Comparison of ENCODE assay signal across 23 cellular contexts in the genomic region with DNA sequence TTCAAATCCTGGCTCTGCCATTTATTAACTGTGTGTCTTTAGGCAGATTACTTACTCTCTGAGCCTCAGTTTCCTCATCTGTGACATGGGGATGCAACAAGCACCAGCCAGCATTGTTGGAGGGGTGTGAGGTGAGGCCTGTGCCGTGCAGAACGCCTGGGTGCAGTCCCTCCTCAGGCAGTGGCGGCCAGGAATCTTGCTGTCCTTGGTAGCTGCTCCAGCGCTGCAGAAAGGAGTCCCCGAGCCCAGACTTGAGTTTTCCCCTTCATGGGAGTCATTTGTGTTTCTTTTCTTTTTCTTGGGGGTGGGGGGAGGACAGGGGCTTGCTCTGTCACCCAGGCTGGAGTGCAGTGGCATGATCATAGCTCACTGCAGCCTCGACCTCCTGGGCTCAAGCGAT. TPM values are rescaled to one million over a fixed set of nuclear protein-coding genes. Genes with fewer than 3 reads are reported as not detected.
"Had no signal": no experiment of that assay in that cellular context is flagged by ENCODE, and none has a peak within 500 bp of the region (broad histone marks: within the 10 kb centered on the region; RNA-seq: fewer than 3 reads in every experiment).

No MANE protein-coding gene starts in this region.

- H2AFZ ChIP-seq: hepatocyte, parathyroid adenoma had no signal

- H3K27me3 Mint-ChIP-seq: stimulated activated naive B cell treated with anti-CD40 and anti-IgM and Interleukin-4, amounts not matched to agents 10 μg/mL and 1 μg/mL and 100 μg/mL, for 72 hours; stimulated activated naive CD8-positive, alpha-beta T cell treated with anti-CD3 and anti-CD28 coated beads, Interleukin-15, Interleukin-2, amounts not matched to agents 100 ng/mL and 50 ng/mL, for 24 hours had no signal

- H3K27me3 ChIP-seq: dorsolateral prefrontal cortex, heart left ventricle, hepatocyte, neutrophil, spleen had no signal

- DNase-seq: effector CD4-positive, alpha-beta T cell; foreskin fibroblast; heart left ventricle; left ventricle myocardium superior; lower lobe of right lung; natural killer cell; right cardiac atrium; spleen; stimulated activated CD4-positive, alpha-beta T cell treated with anti-CD3 and anti-CD28 coated beads, Interleukin-15, amount 100 ng/mL, for 24 hours; stimulated activated CD4-positive, alpha-beta T cell treated with anti-CD3 and anti-CD28 coated beads, Interleukin-2, amount 100 ng/mL, for 48 hours; stimulated activated naive B cell treated with anti-CD40 and anti-IgM and Interleukin-4, amounts not matched to agents 10 μg/mL and 1 μg/mL and 100 μg/mL, for 72 hours; trophoblast cell had no signal

- H3K9me3 Mint-ChIP-seq: natural killer cell; stimulated activated naive B cell treated with anti-CD40 and anti-IgM and Interleukin-4, amounts not matched to agents 10 μg/mL and 1 μg/mL and 100 μg/mL, for 72 hours; stimulated activated naive CD8-positive, alpha-beta T cell treated with anti-CD3 and anti-CD28 coated beads, Interleukin-15, Interleukin-2, amounts not matched to agents 100 ng/mL and 50 ng/mL, for 24 hours had no signal

- H3K36me3 ChIP-seq: gastroesophageal sphincter, heart left ventricle, lower lobe of right lung, neutrophil, prostate gland, spleen, suprapubic skin had no signal

- H3K4me1 Mint-ChIP-seq: natural killer cell; stimulated activated naive B cell treated with anti-CD40 and anti-IgM and Interleukin-4, amounts not matched to agents 10 μg/mL and 1 μg/mL and 100 μg/mL, for 72 hours had no signal

- H3K4me1 ChIP-seq: gastroesophageal sphincter, heart left ventricle, lower lobe of right lung, parathyroid adenoma, prostate gland, suprapubic skin had no signal

- H3K4me3 ChIP-seq: dorsolateral prefrontal cortex, gastroesophageal sphincter, heart left ventricle, hepatocyte, lower lobe of right lung, prostate gland, skin epidermis, spleen, suprapubic skin had no signal

- H3K27ac Mint-ChIP-seq: natural killer cell; stimulated activated naive CD8-positive, alpha-beta T cell treated with anti-CD3 and anti-CD28 coated beads, Interleukin-15, Interleukin-2, amounts not matched to agents 100 ng/mL and 50 ng/mL, for 24 hours had no signal

- H3K9ac ChIP-seq: parathyroid adenoma had no signal

- ATAC-seq: esophagus mucosa; gastroesophageal sphincter; heart left ventricle; left ventricle myocardium superior; lower lobe of right lung; natural killer cell; right cardiac atrium; stimulated activated naive B cell treated with anti-CD40 and anti-IgM and Interleukin-4, amounts not matched to agents 10 μg/mL and 1 μg/mL and 100 μg/mL, for 72 hours had no signal

- H3K27ac ChIP-seq: dorsolateral prefrontal cortex, epithelial cell of prostate, gastroesophageal sphincter, heart left ventricle, hepatocyte, lower lobe of right lung, neutrophil, parathyroid adenoma, prostate gland, skin epidermis, spleen, suprapubic skin had no signal

- H3K9me3 ChIP-seq: gastroesophageal sphincter, heart left ventricle, lower lobe of right lung, neutrophil, prostate gland, spleen, suprapubic skin had no signal

- H3K4me3 Mint-ChIP-seq: natural killer cell; stimulated activated naive B cell treated with anti-CD40 and anti-IgM and Interleukin-4, amounts not matched to agents 10 μg/mL and 1 μg/mL and 100 μg/mL, for 72 hours; stimulated activated naive CD8-positive, alpha-beta T cell treated with anti-CD3 and anti-CD28 coated beads, Interleukin-15, Interleukin-2, amounts not matched to agents 100 ng/mL and 50 ng/mL, for 24 hours had no signal

- H3K4me2 ChIP-seq: hepatocyte had no signal

RNA-seq across cellular contexts. Expression of a gene that starts 46.6 kb away (rescaled TPM):
- total RNA-seq: esophagus mucosa, suprapubic skin had no signal
- polyA plus RNA-seq: hepatocyte had no signal
